1 cellular context compared by ENCODE assay signal in genomic region chr1:160711528-160712311, GRCh38.
TF ChIP-seq lines count a peak whose summit lies in the region.

Gene CD48, minus strand, starts transcription at chr1:160711822. Its CDS starts 59 bp downstream, at chr1:160711763.

TF ChIP-seq in GM12878, 131 proteins besides CTCF, POLR2A, EP300 and RAD21 (continued from another document and continues in another):
- TF ChIP-seq ZBTB40 (IDR thresholded peaks at IDR 0.05; ENCODE audit: borderline replicate concordance) (no peak), YY1 (IDR thresholded peaks at IDR 0.05; ENCODE audit: low read depth, low read length) (no peak), WRNIP1 (IDR thresholded peaks at IDR 0.05; ENCODE audit: borderline replicate concordance, low read depth, low read length) (0 out of 2 replicates have a peak, but pooled peaks have one; percentile 10), NRF1 (conservative IDR thresholded peaks at IDR 0.05; ENCODE audit: low read depth, low read length) (no peak), MLLT1 (IDR thresholded peaks at IDR 0.05) (peak; percentile 87), SRF (IDR thresholded peaks at IDR 0.05; ENCODE audit: low read depth in 2 of 2, low read length in 2 of 2) (peak; percentile 82 to 98), STAT1 (conservative IDR thresholded peaks at IDR 0.05) (no peak), ZNF687 (IDR thresholded peaks at IDR 0.05) (no peak), ATF7 (IDR thresholded peaks at IDR 0.05; ENCODE audit: low read depth) (no peak), E4F1 (IDR thresholded peaks at IDR 0.05; ENCODE audit: borderline replicate concordance, partially characterized antibody) (no peak), BCLAF1 (IDR thresholded peaks at IDR 0.05) (no peak), RUNX3 (IDR thresholded peaks at IDR 0.05; ENCODE audit: low read length) (peak; percentile 94), REST (IDR thresholded peaks at IDR 0.05; ENCODE audit: low read depth, low read length) (no peak), ELK1 (IDR thresholded peaks at IDR 0.05; ENCODE audit: low read depth, low read length) (peak; percentile 96), E2F4 (IDR thresholded peaks at IDR 0.05; ENCODE audit: low read depth, low read length) (no peak), MTA2 (IDR thresholded peaks at IDR 0.05; ENCODE audit: low read depth) (no peak), SMAD5 (IDR thresholded peaks at IDR 0.05; ENCODE audit: low read depth) (peak; percentile 82), IKZF1 (conservative IDR thresholded peaks at IDR 0.05) (peak; percentile 97), SREBF1 (IDR thresholded peaks at IDR 0.05; ENCODE audit: low read length) (no peak), RELA (IDR thresholded peaks at IDR 0.05; ENCODE audit: borderline replicate concordance, partially characterized antibody) (no peak), CHD4 (IDR thresholded peaks at IDR 0.05) (no peak), NBN (IDR thresholded peaks at IDR 0.05) (no peak), MAX (IDR thresholded peaks at IDR 0.05; ENCODE audit: low read depth, low read length) (no peak; the same call in 1 of the 2 replicates), ETV6 (conservative IDR thresholded peaks at IDR 0.05 in 1 of 2, IDR thresholded peaks at IDR 0.05 in 1 of 2; ENCODE audit: borderline replicate concordance in 1 of 2, low read depth in 1 of 2) (peak in 1 of 2 experiments; percentile 88; a peak in 2 of 4 replicates), USF1 (IDR thresholded peaks at IDR 0.05; ENCODE audit: borderline replicate concordance, extremely low read length, insufficient read depth, low read depth, low read length) (no peak), RAD51 (IDR thresholded peaks at IDR 0.05) (no peak), NR2F1 (conservative IDR thresholded peaks at IDR 0.05) (no peak), GABPA (IDR thresholded peaks at IDR 0.05; ENCODE audit: low read depth) (no peak; the same call in 1 of the 2 replicates), SP1 (IDR thresholded peaks at IDR 0.05; ENCODE audit: low read depth, low read length) (no peak), CREM (IDR thresholded peaks at IDR 0.05; ENCODE audit: low read depth) (peak; percentile 63), POLR2AphosphoS5 (IDR thresholded peaks at IDR 0.05; ENCODE audit: low read length) (peak; percentile 89; the same call in 1 of the 2 replicates), ASH2L (IDR thresholded peaks at IDR 0.05; ENCODE audit: borderline replicate concordance, low read depth) (no peak)
